Comparison of ENCODE assay signal across 22 cellular contexts in genomic region chr12:94698553-94698952, GRCh38.
"Had no signal": no experiment of that assay in that cellular context is flagged by ENCODE, and none has a peak within 500 bp of the region (broad histone marks: within the 10 kb centered on the region; RNA-seq: fewer than 3 reads in every experiment).

No MANE protein-coding gene starts in this region.

- H3K4me1 ChIP-seq: pancreas, prostate gland, upper lobe of right lung had no signal

- H3K9me3 ChIP-seq: heart left ventricle, lower lobe of right lung, pancreas, prostate gland, suprapubic skin, upper lobe of right lung had no signal

- H3K27ac ChIP-seq: hepatocyte, lower lobe of right lung, pancreas, prostate gland, skin epidermis, suprapubic skin, upper lobe of right lung had no signal

- H3K27me3 ChIP-seq: heart left ventricle, hepatocyte, pancreas, suprapubic skin, upper lobe of right lung had no signal

- ATAC-seq: lower lobe of right lung; naive thymus-derived CD8-positive, alpha-beta T cell; pancreas; right cardiac atrium; sciatic nerve; upper lobe of right lung had no signal

- H3K36me3 ChIP-seq: heart left ventricle, lower lobe of right lung, pancreas, prostate gland, suprapubic skin, upper lobe of right lung had no signal

- DNase-seq: islet precursor cell; lower lobe of right lung; mammary epithelial cell; mesenchymal stem cell; naive thymus-derived CD8-positive, alpha-beta T cell; nucleus accumbens; pancreas; posterior cingulate gyrus; retina; right cardiac atrium; stimulated activated CD4-positive, alpha-beta T cell treated with anti-CD3 and anti-CD28 coated beads, Interleukin-12 subunit alpha, Interleukin-12 subunit beta, amount 100 ng/mL, for 4 hours; stimulated activated CD4-positive, alpha-beta T cell treated with anti-CD3 and anti-CD28 coated beads, Interleukin-15, amount 100 ng/mL, for 24 hours; stimulated activated CD4-positive, alpha-beta T cell treated with anti-CD3 and anti-CD28 coated beads, Interleukin-2, amount 100 ng/mL, for 24 hours; stimulated activated CD4-positive, alpha-beta T cell treated with anti-CD3 and anti-CD28 coated beads, Interleukin-4, amount 100 ng/mL, for 1 hour; stimulated activated naive CD4-positive, alpha-beta T cell; upper lobe of right lung had no signal

- H3K4me3 ChIP-seq: heart left ventricle, hepatocyte, lower lobe of right lung, pancreas, prostate gland, skin epidermis, suprapubic skin, upper lobe of right lung had no signal
